Comparison of ENCODE assay signal across 1 cellular context in genomic region chr14:85317491-85318021, GRCh38.
TF ChIP-seq lines count a peak whose summit lies in the region.

No MANE protein-coding gene starts in this region.

TF ChIP-seq in SK-N-SH treated with all-trans-retinoic acid at 6 μM for 48 hours, 23 proteins besides CTCF, POLR2A, EP300 and RAD21 (continued from another document):
- TF ChIP-seq CSRNP3 (CRISPR knock-in tag; IDR thresholded peaks at IDR 0.05) = no peak
- no peak for TF ChIP-seq CREB5 (CRISPR knock-in tag; IDR thresholded peaks at IDR 0.05; ENCODE audit: low read depth)
